In genomic region chr18:35376742-35377695, GRCh38 we compare ENCODE assay signal across 8 cellular contexts. TPM values are rescaled to one million over a fixed set of nuclear protein-coding genes. Genes with fewer than 3 reads are reported as not detected.
A peak's percentile ranks its signal among the peaks of the same experiment; 100 is the strongest.
DNase-seq lines count a peak whose midpoint lies in the region; ATAC-seq, FAIRE-seq and TF ChIP-seq lines count a peak whose summit lies in the region.

TSS of gene ZNF396 (minus strand) at chr18:35377337. CDS start at chr18:35374292, 3,045 bp downstream.

- ATAC-seq in GM18499 (IDR thresholded peaks at IDR 0.05; ENCODE audit: insufficient read depth, unreplicated experiment), result peak; percentile 74
- peak; percentile 83 for ATAC-seq in HG02884 (IDR thresholded peaks at IDR 0.05; ENCODE audit: unreplicated experiment)

- peak within 1 kb of the TSS; percentile 6; the same call in 1 of the 2 replicates for H3K27ac ChIP-seq in WERI-Rb-1

- H3K36me3 ChIP-seq in WERI-Rb-1, result no peaks in the 10 kb centered on the region
- no peaks in the 10 kb centered on the region for H3K36me3 ChIP-seq in bronchial epithelial cell (ENCODE audit: control insufficient read depth, insufficient read depth, low read length)

- H3K4me3 ChIP-seq in WERI-Rb-1 (ENCODE audit: low read depth, low read length), result peak within 1 kb of the TSS; percentile 49
- H3K4me3 ChIP-seq in bronchial epithelial cell (ENCODE audit: low read depth, low read length), result peak within 1 kb of the TSS; percentile 76

- H3K9me3 ChIP-seq in WERI-Rb-1 (ENCODE audit: severe bottlenecking), result no peaks in the 10 kb centered on the region

- H3K27me3 ChIP-seq in WERI-Rb-1 (ENCODE audit: insufficient read depth, low read depth, severe bottlenecking) (no peaks in the 10 kb centered on the region), bronchial epithelial cell (ENCODE audit: control insufficient read depth, insufficient read depth, low read length) (no peaks in the 10 kb centered on the region)

- FAIRE-seq in bronchial epithelial cell (lab: Jason Lieb, UNC), result no peak

- DNase-seq in NCI-H1930 (lab: John Stamatoyannopoulos, UW), result peak; percentile 61 to 65
- peak; percentile 78 for DNase-seq in WERI-Rb-1
- peak; percentile 23 for DNase-seq in bronchial epithelial cell (ENCODE audit: low read depth)
- DNase-seq in islet precursor cell, result peak; percentile 88
- DNase-seq in stimulated activated CD4-positive, alpha-beta T cell treated with anti-CD3 and anti-CD28 coated beads, Interleukin-12 subunit alpha, Interleukin-12 subunit beta, amount 100 ng/mL, for 24 hours (ENCODE audit: low read depth in 2 of 2), result peak; percentile 46 to 70
- no peak for DNase-seq in NK-92 treated with Interleukin-12 subunit alpha and Interleukin-12 subunit beta, amount 100 ng/mL, for 24 hours (lab: John Stamatoyannopoulos, UW)

- no peak for TF ChIP-seq CTCF in WERI-Rb-1 (IDR thresholded peaks at IDR 0.05; ENCODE audit: low read depth, low read length)
- no peak for TF ChIP-seq CTCF in bronchial epithelial cell (IDR thresholded peaks at IDR 0.05; ENCODE audit: insufficient read depth, low read length, severe bottlenecking)

RNA-seq across cellular contexts. Expression of gene ZNF396, which starts in this region (rescaled TPM):
- total RNA-seq in bronchial epithelial cell, result 0.79 and 2.6 TPM in 2 replicates
